In genomic region chr17:57425903-57426574, GRCh38 we compare ENCODE assay signal across 1 cellular context.
TF ChIP-seq lines count a peak whose summit lies in the region.

No MANE protein-coding gene starts in this region.

TF ChIP-seq in HEK293, 187 proteins besides CTCF, POLR2A, EP300 and RAD21 (continued from another document):
- TF ChIP-seq ZNF311 (tag by site-specific recombination; IDR thresholded peaks at IDR 0.05; ENCODE audit: borderline replicate concordance) (no peak), ZNF324 (tag by site-specific recombination; IDR thresholded peaks at IDR 0.05) (no peak)
TF ChIP-seq in HEK293: peak in this region for 3.
